Comparison of ENCODE assay signal across 16 cellular contexts in genomic region chr19:41944336-41944735, GRCh38. TPM values are rescaled to one million over a fixed set of nuclear protein-coding genes. Genes with fewer than 3 reads are reported as not detected.
DNase-seq lines count a peak whose midpoint lies in the region; ATAC-seq, FAIRE-seq and TF ChIP-seq lines count a peak whose summit lies in the region.
"Had no signal": no experiment of that assay in that cellular context is flagged by ENCODE, and none has a peak within 500 bp of the region (broad histone marks: within the 10 kb centered on the region; RNA-seq: fewer than 3 reads in every experiment).

No MANE protein-coding gene starts in this region.

- peak overlapping the region; percentile 54 for H3K27ac Mint-ChIP-seq in activated CD8-positive, alpha-beta memory T cell treated with anti-CD3 and anti-CD28 coated beads, Interleukin-2, amount 10 ng/mL, durations not matched to agents 7 days and 5 days
- peak overlapping the region; percentile 97 for H3K27ac Mint-ChIP-seq in activated T-helper 17 cell treated with anti-CD3 and anti-CD28 coated beads, Interleukin-2, amount 50 U/mL, for 72 hours

- H3K36me3 Mint-ChIP-seq in activated CD8-positive, alpha-beta memory T cell treated with anti-CD3 and anti-CD28 coated beads, Interleukin-2, amount 10 ng/mL, durations not matched to agents 7 days and 5 days, result peaks cover 1% of the 10 kb centered on the region
- H3K36me3 Mint-ChIP-seq in activated T-helper 17 cell treated with anti-CD3 and anti-CD28 coated beads, Interleukin-2, amount 50 U/mL, for 72 hours (ENCODE audit: low read depth), result peaks cover 5% of the 10 kb centered on the region

- peaks cover 17 to 70% (median 50%) of the 10 kb centered on the region in 6 donors for H3K4me1 ChIP-seq in spleen
- H3K4me1 ChIP-seq in trophoblast cell (ENCODE audit: control insufficient read depth in 1 of 2, insufficient read depth in 2 of 2, low read length in 2 of 2), result peaks cover 3 to 4% of the 10 kb centered on the region in 2 experiments

- H2BK120ac ChIP-seq in trophoblast cell (ENCODE audit: insufficient read depth, low read length, poor library complexity), result no peak overlapping the region

- no peaks in the 10 kb centered on the region for H3K36me3 ChIP-seq in spleen
- H3K36me3 ChIP-seq in trophoblast cell (ENCODE audit: control insufficient read depth in 1 of 2, insufficient read depth in 2 of 2, low read length in 2 of 2), result no peaks in the 10 kb centered on the region
- H3K36me3 ChIP-seq: ovary, upper lobe of right lung had no signal

- H3K4me2 ChIP-seq in trophoblast cell (ENCODE audit: low read length), result no peak overlapping the region
- H3K4me2 ChIP-seq: A549 had no signal

- no peak overlapping the region for H3K18ac ChIP-seq in trophoblast cell (ENCODE audit: low read length)

- peaks cover 17% of the 10 kb centered on the region for H3K27me3 Mint-ChIP-seq in activated CD8-positive, alpha-beta memory T cell treated with anti-CD3 and anti-CD28 coated beads, Interleukin-2, amount 10 ng/mL, durations not matched to agents 7 days and 5 days
- peaks cover 6% of the 10 kb centered on the region for H3K27me3 Mint-ChIP-seq in activated T-helper 17 cell treated with anti-CD3 and anti-CD28 coated beads, Interleukin-2, amount 50 U/mL, for 72 hours

- no peak overlapping the region for H2AK5ac ChIP-seq in trophoblast cell (ENCODE audit: low read length)

- no peak overlapping the region for H3K9ac ChIP-seq in trophoblast cell (ENCODE audit: low read length)

- H2AFZ ChIP-seq in trophoblast cell (ENCODE audit: insufficient read depth, low read length, poor library complexity), result no peak overlapping the region

- DNase-seq in activated CD8-positive, alpha-beta memory T cell treated with anti-CD3 and anti-CD28 coated beads, Interleukin-2, amount 10 ng/mL, durations not matched to agents 7 days and 5 days, result no peak
- no peak for DNase-seq in activated CD8-positive, alpha-beta memory T cell treated with anti-CD3 and anti-CD28 coated beads for 24 hours
- DNase-seq in HCEC 1CT (peak; percentile 30), spleen (peak; percentile 63), HTR-8/SVneo (ENCODE audit: insufficient read length, low spot score) (no peak), trophoblast cell (no peak)
- DNase-seq: GF-D8; hypothalamus; NCI-H187 treated with DMSO at 0.1 percent for 48 hours; NCI-H446 treated with DMSO at 0.1 percent for 48 hours; ovary; stimulated activated CD4-positive, alpha-beta T cell treated with anti-CD3 and anti-CD28 coated beads, Interleukin-4, amount 100 ng/mL, for 24 hours; upper lobe of right lung had no signal

- H3K4me3 ChIP-seq in spleen, result no peak overlapping the region
- no peak overlapping the region for H3K4me3 ChIP-seq in trophoblast cell (ENCODE audit: low read depth, low read length)
- H3K4me3 ChIP-seq: A549, ovary, upper lobe of right lung had no signal

- H3K4me1 Mint-ChIP-seq in activated CD8-positive, alpha-beta memory T cell treated with anti-CD3 and anti-CD28 coated beads, Interleukin-2, amount 10 ng/mL, durations not matched to agents 7 days and 5 days, result peaks cover 49% of the 10 kb centered on the region
- H3K4me1 Mint-ChIP-seq in activated T-helper 17 cell treated with anti-CD3 and anti-CD28 coated beads, Interleukin-2, amount 50 U/mL, for 72 hours, result peaks cover 35% of the 10 kb centered on the region

- no peak overlapping the region for H4K8ac ChIP-seq in trophoblast cell (ENCODE audit: low read depth, low read length)

- H3K23ac ChIP-seq in trophoblast cell (ENCODE audit: low read length), result no peak overlapping the region

- TF ChIP-seq POLR2A in spleen (IDR thresholded peaks at IDR 0.05), result no peak

- WGBS in spleen, 5 donors, result 55 to 68% (median 61%) methylated on average over 2 of the region's 2 CpGs
- WGBS in trophoblast cell (ENCODE audit: extremely low coverage, insufficient coverage, insufficient read length), result no CpG with 5 or more reads among the region's 2 CpGs

- no peak overlapping the region for H3K14ac ChIP-seq in trophoblast cell (ENCODE audit: low read length)

- H2BK5ac ChIP-seq in trophoblast cell (ENCODE audit: low read depth, low read length, poor library complexity), result no peak overlapping the region

- H3K9me3 Mint-ChIP-seq in activated CD8-positive, alpha-beta memory T cell treated with anti-CD3 and anti-CD28 coated beads, Interleukin-2, amount 10 ng/mL, durations not matched to agents 7 days and 5 days (ENCODE audit: low read depth), result no peaks in the 10 kb centered on the region
- no peaks in the 10 kb centered on the region for H3K9me3 Mint-ChIP-seq in activated T-helper 17 cell treated with anti-CD3 and anti-CD28 coated beads, Interleukin-2, amount 50 U/mL, for 72 hours

- H3K79me2 ChIP-seq in trophoblast cell (ENCODE audit: control insufficient read depth, insufficient read depth, low read length, poor library complexity), result no peaks in the 10 kb centered on the region

- no peak overlapping the region for H4K12ac ChIP-seq in trophoblast cell (ENCODE audit: low read depth, low read length)

- intact Hi-C loops in spleen (cut with DNase I; ENCODE audit: low total_unique reads), result no loop called here

- H3K9me3 ChIP-seq in spleen (no peaks in the 10 kb centered on the region), trophoblast cell (ENCODE audit: insufficient read depth, low read depth, low read length) (no peaks in the 10 kb centered on the region)
- H3K9me3 ChIP-seq: A549, ovary, upper lobe of right lung had no signal

- CTCF ChIA-PET in activated CD8-positive, alpha-beta memory T cell treated with anti-CD3 and anti-CD28 coated beads, Interleukin-2, amount 10 ng/mL, durations not matched to agents 7 days and 5 days (lab: Charles Lee), result interaction anchor here (0.9 to 7.7 kb wide), 8 partner anchors 7 to 91 kb away, joined by 3 to 88 read pairs (median 18); partner anchors contain the start of genes ARHGEF1, CD79A, RABAC1 and RPS19

- FAIRE-seq in HTR-8/SVneo (lab: Jason Lieb, UNC), result no peak
- FAIRE-seq: A549 had no signal

- H3K79me1 ChIP-seq in trophoblast cell (ENCODE audit: low read length), result no peaks in the 10 kb centered on the region

- no peak overlapping the region for H3K4me3 Mint-ChIP-seq in activated CD8-positive, alpha-beta memory T cell treated with anti-CD3 and anti-CD28 coated beads, Interleukin-2, amount 10 ng/mL, durations not matched to agents 7 days and 5 days
- peak overlapping the region; percentile 63 for H3K4me3 Mint-ChIP-seq in activated T-helper 17 cell treated with anti-CD3 and anti-CD28 coated beads, Interleukin-2, amount 50 U/mL, for 72 hours

- peak overlapping the region; percentile 60 to 88 (median 76) for H3K27ac ChIP-seq in spleen
- H3K27ac ChIP-seq in trophoblast cell (ENCODE audit: low read depth, low read length), result no peak overlapping the region
- H3K27ac ChIP-seq: A549, ovary, upper lobe of right lung had no signal

- no peak for ATAC-seq in activated CD8-positive, alpha-beta memory T cell treated with anti-CD3 and anti-CD28 coated beads, Interleukin-2, amount 10 ng/mL, durations not matched to agents 7 days and 5 days
- ATAC-seq in activated T-helper 17 cell treated with anti-CD3 and anti-CD28 coated beads, Interleukin-2, amount 50 U/mL, for 72 hours (replicated peaks), result no peak
- ATAC-seq in GM21717 (IDR thresholded peaks at IDR 0.05; ENCODE audit: unreplicated experiment), result no peak
- ATAC-seq: A549, upper lobe of right lung had no signal

- H2BK12ac ChIP-seq in trophoblast cell (ENCODE audit: low read length), result no peak overlapping the region

- peaks cover 0 to 23% (median 18%) of the 10 kb centered on the region in 7 donors for H3K27me3 ChIP-seq in spleen (replicated peaks in 1 of 7)
- H3K27me3 ChIP-seq in trophoblast cell (ENCODE audit: insufficient read depth, low read length), result peaks cover 21% of the 10 kb centered on the region
- H3K27me3 ChIP-seq: ovary, upper lobe of right lung had no signal

- H4K91ac ChIP-seq in trophoblast cell (ENCODE audit: low read depth, low read length), result no peak overlapping the region

- no peak overlapping the region for H3K4ac ChIP-seq in trophoblast cell (ENCODE audit: low read depth, low read length)

- no peak for TF ChIP-seq CTCF in spleen (IDR thresholded peaks at IDR 0.05 in 8 of 11, conservative IDR thresholded peaks at IDR 0.05 in 3 of 11)

RNA-seq across cellular contexts. Expression of gene RABAC1, which starts 14.8 kb away (rescaled TPM):
- total RNA-seq in activated CD8-positive, alpha-beta memory T cell treated with anti-CD3 and anti-CD28 coated beads, Interleukin-2, amount 10 ng/mL, durations not matched to agents 7 days and 5 days, result 10 to 100 TPM; 81.3 to 93.9 TPM
- total RNA-seq in activated T-helper 17 cell treated with anti-CD3 and anti-CD28 coated beads, Interleukin-2, amount 50 U/mL, for 72 hours, result 10 to 100 TPM; 37.6 to 54.7 TPM
- total RNA-seq in spleen, result 100 to 1,000 TPM in 5 of 7 donors, 10 to 100 TPM in 2; 85.6 to 154 (median 123) TPM
- polyA plus RNA-seq in spleen, result 100 to 1,000 TPM; 110 to 165 (median 145) TPM
- polyA plus RNA-seq in trophoblast cell (2013), result 169 and 176 TPM in 2 replicates

RNA-seq across cellular contexts. Expression of gene ERFL, which starts 16.1 kb away (rescaled TPM):
- total RNA-seq in activated CD8-positive, alpha-beta memory T cell treated with anti-CD3 and anti-CD28 coated beads, Interleukin-2, amount 10 ng/mL, durations not matched to agents 7 days and 5 days, result 1 to 10 TPM; 1.5 to 1.9 TPM
- total RNA-seq in activated T-helper 17 cell treated with anti-CD3 and anti-CD28 coated beads, Interleukin-2, amount 50 U/mL, for 72 hours, result 1 to 10 TPM in 1 of 2 donors, under 1 TPM in 1; 0.89 to 2.1 TPM
- 1 to 10 TPM in 5 of 7 donors, under 1 TPM in 2; 0.46 to 3.0 (median 1.6) TPM for total RNA-seq in spleen
- 1 to 10 TPM; 2.2 to 2.4 (median 2.2) TPM for polyA plus RNA-seq in spleen
- polyA plus RNA-seq in trophoblast cell (2013), result 0.27 and 0.31 TPM in 2 replicates

RNA-seq across cellular contexts. Expression of gene ATP1A3, which starts 49.7 kb away (rescaled TPM):
- 1 to 10 TPM; 3.4 to 5.6 TPM for total RNA-seq in activated CD8-positive, alpha-beta memory T cell treated with anti-CD3 and anti-CD28 coated beads, Interleukin-2, amount 10 ng/mL, durations not matched to agents 7 days and 5 days
- total RNA-seq in activated T-helper 17 cell treated with anti-CD3 and anti-CD28 coated beads, Interleukin-2, amount 50 U/mL, for 72 hours, result 1 to 10 TPM; 1.7 to 5.0 TPM
- total RNA-seq in spleen, result 1 to 10 TPM in 5 of 7 donors, under 1 TPM in 2; 0.72 to 2.2 (median 1.9) TPM
- polyA plus RNA-seq in spleen, result under 1 TPM; 0.39 to 0.83 (median 0.53) TPM
- polyA plus RNA-seq in trophoblast cell (2013), result 0.11 and 0.12 TPM in 2 replicates
- total RNA-seq: upper lobe of right lung had no signal

Comparison
In these comparisons a context has a peak if more than half of its experiments do, and no peak if none do; other contexts are left out.
1. DNase-seq: peak in HCEC 1CT (single experiment) and spleen (single experiment); none in activated CD8-positive, alpha-beta memory T cell treated with anti-CD3 and anti-CD28 coated beads, Interleukin-2, amount 10 ng/mL, durations not matched to agents 7 days and 5 days (single experiment), activated CD8-positive, alpha-beta memory T cell treated with anti-CD3 and anti-CD28 coated beads for 24 hours (single experiment), HTR-8/SVneo (single experiment) and trophoblast cell (0 of 2).